1 cellular context compared by ENCODE assay signal in the genomic region with DNA sequence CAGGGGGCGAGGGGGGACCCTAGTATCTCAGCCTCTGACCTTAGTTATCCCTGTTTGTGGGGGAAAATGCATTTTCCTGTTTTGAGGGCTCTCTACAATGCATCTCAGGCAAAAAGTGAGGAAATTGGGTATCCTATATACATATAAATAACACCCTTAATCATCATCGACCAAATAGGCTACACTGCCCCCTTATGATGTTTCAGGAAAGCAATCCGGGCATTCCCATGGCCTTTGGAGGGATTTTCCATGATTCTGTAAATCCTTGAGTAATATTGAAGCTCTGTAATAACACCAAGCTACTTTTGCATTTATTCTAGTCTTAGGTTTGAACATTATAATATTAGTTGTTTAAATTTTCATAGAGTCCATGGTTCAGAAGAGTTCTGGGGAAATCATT.
TF ChIP-seq lines count a peak whose summit lies in the region.

No MANE protein-coding gene starts in this region.

TF ChIP-seq in H1, 55 proteins besides CTCF, POLR2A, EP300 and RAD21:
- TF ChIP-seq, protein P1, sequence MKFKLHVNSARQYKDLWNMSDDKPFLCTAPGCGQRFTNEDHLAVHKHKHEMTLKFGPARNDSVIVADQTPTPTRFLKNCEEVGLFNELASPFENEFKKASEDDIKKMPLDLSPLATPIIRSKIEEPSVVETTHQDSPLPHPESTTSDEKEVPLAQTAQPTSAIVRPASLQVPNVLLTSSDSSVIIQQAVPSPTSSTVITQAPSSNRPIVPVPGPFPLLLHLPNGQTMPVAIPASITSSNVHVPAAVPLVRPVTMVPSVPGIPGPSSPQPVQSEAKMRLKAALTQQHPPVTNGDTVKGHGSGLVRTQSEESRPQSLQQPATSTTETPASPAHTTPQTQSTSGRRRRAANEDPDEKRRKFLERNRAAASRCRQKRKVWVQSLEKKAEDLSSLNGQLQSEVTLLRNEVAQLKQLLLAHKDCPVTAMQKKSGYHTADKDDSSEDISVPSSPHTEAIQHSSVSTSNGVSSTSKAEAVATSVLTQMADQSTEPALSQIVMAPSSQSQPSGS (IDR thresholded peaks at IDR 0.05; ENCODE audit: low read length): no peak
- TF ChIP-seq BCL11A (IDR thresholded peaks at IDR 0.05; ENCODE audit: low read depth in 2 of 2, low read length in 2 of 2) (no peak), CBX8 (IDR thresholded peaks at IDR 0.05; ENCODE audit: borderline replicate concordance, low read depth, low read length) (no peak), CREB1 (IDR thresholded peaks at IDR 0.05) (no peak), SUZ12 (IDR thresholded peaks at IDR 0.05; ENCODE audit: low read length) (no peak), EZH2 (IDR thresholded peaks at IDR 0.05; ENCODE audit: low read depth, low read length, severe bottlenecking) (no peak), ASH2L (IDR thresholded peaks at IDR 0.05; ENCODE audit: low read length) (no peak), POLR2AphosphoS5 (IDR thresholded peaks at IDR 0.05; ENCODE audit: low read depth, low read length) (no peak)
